Comparison of ENCODE assay signal across 22 cellular contexts in the genomic region with DNA sequence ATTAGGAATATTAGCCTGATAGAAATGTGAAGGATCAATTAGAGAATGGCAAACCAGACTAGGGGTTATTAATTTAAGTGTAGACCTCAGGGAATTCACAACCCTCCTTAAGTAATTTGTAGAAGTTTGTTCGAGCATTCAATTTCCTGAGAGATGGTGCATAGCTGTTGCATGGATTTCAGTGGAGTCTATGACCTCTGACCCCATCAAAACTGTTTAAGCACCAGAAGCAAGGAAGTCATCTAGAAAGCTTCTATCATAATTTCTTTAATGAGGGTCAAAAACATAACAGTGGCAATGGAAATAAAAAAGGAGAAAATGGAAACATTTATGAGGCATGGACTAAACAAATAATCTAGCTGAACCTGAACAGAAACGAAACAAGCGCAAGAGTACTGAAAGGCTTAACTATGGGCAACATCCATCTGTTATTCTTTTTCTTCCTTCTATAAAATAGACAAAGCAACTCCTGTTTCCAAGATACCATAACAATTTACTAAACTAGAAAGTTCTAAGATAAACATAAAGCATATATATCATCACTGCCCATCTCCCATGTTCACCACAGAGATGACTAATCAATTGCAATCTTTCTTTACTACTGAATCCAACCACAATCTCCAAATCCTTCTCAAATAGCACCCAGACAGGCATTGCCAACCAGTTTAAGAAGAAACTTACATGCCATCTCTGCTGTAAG.
DNase-seq lines count a peak whose midpoint lies in the region; ATAC-seq, FAIRE-seq and TF ChIP-seq lines count a peak whose summit lies in the region.
"Had no signal": no experiment of that assay in that cellular context is flagged by ENCODE, and none has a peak within 500 bp of the region (broad histone marks: within the 10 kb centered on the region; RNA-seq: fewer than 3 reads in every experiment).

No MANE protein-coding gene starts in this region.

- intact Hi-C loops in IMR-90 (cut with micrococcal nuclease): no loop called here
- intact Hi-C loops in HepG2 (cut with micrococcal nuclease; ENCODE audit: unreplicated experiment): no loop called here

- no peak for TF ChIP-seq CTCF in IMR-90 (conservative IDR thresholded peaks at IDR 0.05; ENCODE audit: low read depth, low read length)
- no peak for TF ChIP-seq CTCF in GM13976 (IDR thresholded peaks at IDR 0.05; ENCODE audit: borderline replicate concordance, control extremely low read depth, extremely low read depth, insufficient read depth, missing control alignments)
- no peak for TF ChIP-seq CTCF in HepG2 (CRISPR knock-in tag; IDR thresholded peaks at IDR 0.05)

- H3K27me3 Mint-ChIP-seq in activated T-helper 17 cell treated with anti-CD3 and anti-CD28 coated beads, Interleukin-2, amount 50 U/mL, for 72 hours: no peaks in the 10 kb centered on the region
- H3K27me3 Mint-ChIP-seq: stimulated activated naive CD8-positive, alpha-beta T cell treated with anti-CD3 and anti-CD28 coated beads, Interleukin-15, Interleukin-2, amounts not matched to agents 100 ng/mL and 50 ng/mL, for 24 hours had no signal

- H3K4me3 ChIP-seq in IMR-90 (ENCODE audit: insufficient read depth, low read depth, low read length) (no peak overlapping the region), HepG2 (replicated peaks in 1 of 3; ENCODE audit: insufficient read depth in 1 of 3, low read depth in 2 of 3, low read length in 3 of 3) (no peak overlapping the region)

- H3K9me1 ChIP-seq in IMR-90 (ENCODE audit: insufficient read depth, low read length): no peaks in the 10 kb centered on the region

- H4K5ac ChIP-seq in IMR-90 (ENCODE audit: low read depth, low read length): no peak overlapping the region

- H3K79me1 ChIP-seq in IMR-90 (ENCODE audit: low read depth in 1 of 2, low read length in 2 of 2): no peaks in the 10 kb centered on the region

- H3K27ac ChIP-seq in IMR-90 (ENCODE audit: insufficient read depth, low read length): no peak overlapping the region
- no peak overlapping the region for H3K27ac ChIP-seq in HepG2 (ENCODE audit: extremely low read length, insufficient read depth, low read length)

- H3K9me3 ChIP-seq in IMR-90 (ENCODE audit: control insufficient read depth, insufficient read depth, low read length) (no peaks in the 10 kb centered on the region), HepG2 (ENCODE audit: low read length) (no peaks in the 10 kb centered on the region)
- H3K9me3 ChIP-seq: Caco-2 had no signal

- H3K4me1 ChIP-seq in IMR-90 (ENCODE audit: control insufficient read depth, insufficient read depth, low read length) (no peaks in the 10 kb centered on the region), HepG2 (ENCODE audit: insufficient read depth, low read length) (peaks cover 11% of the 10 kb centered on the region)
- H3K4me1 ChIP-seq: Caco-2 had no signal

- CTCF ChIA-PET in IMR-90 (lab: Yijun Ruan, JAX): interaction anchor here (0.7 kb wide), 1 partner anchor 12 kb away, joined by 3 read pairs; no protein-coding TSS in a partner anchor
- CTCF ChIA-PET in HepG2 (lab: Yijun Ruan, JAX; ENCODE audit: low intra/inter-chr PET ratio, low total read pairs): no interaction called here

- ATAC-seq in IMR-90 (ENCODE audit: low read depth) (peak; percentile 60), HepG2 (no peak)
- peak; percentile 32 for ATAC-seq in activated T-helper 17 cell treated with anti-CD3 and anti-CD28 coated beads, Interleukin-2, amount 50 U/mL, for 72 hours (replicated peaks)
- ATAC-seq: activated CD8-positive, alpha-beta T cell treated with anti-CD3 and anti-CD28 coated beads, Interleukin-2, amount 10 ng/mL, durations not matched to agents 7 days and 5 days had no signal

- H3K4me2 ChIP-seq in IMR-90 (ENCODE audit: low read depth, low read length): no peak overlapping the region
- H3K4me2 ChIP-seq in HepG2 (ENCODE audit: low read depth, low read length): no peak overlapping the region

- H3K9ac ChIP-seq in IMR-90 (ENCODE audit: low read depth, low read length) (no peak overlapping the region), HepG2 (ENCODE audit: insufficient read depth, low read depth, low read length) (no peak overlapping the region)

- BruUV-seq in IMR-90 (replicated peaks; lab: Mats Ljungman, UMichigan) (no TSS peak), HepG2 (replicated peaks; lab: Mats Ljungman, UMichigan) (no TSS peak)

- H3K27me3 ChIP-seq in IMR-90 (ENCODE audit: control insufficient read depth, insufficient read depth, low read length) (no peaks in the 10 kb centered on the region; the same call in none of the 2 replicates), HepG2 (ENCODE audit: control insufficient read depth in 1 of 2, insufficient read depth in 2 of 2, low read length in 2 of 2) (no peaks in the 10 kb centered on the region)

- POLR2A ChIA-PET in IMR-90 (lab: Charles Lee; ENCODE audit: unreplicated experiment) (no interaction called here), HepG2 (lab: Yijun Ruan, JAX) (interaction anchor here (1.3 kb wide), 1 partner anchor 151 kb away, joined by 4 read pairs; a partner anchor contains a TSS)

- H3K9me3 Mint-ChIP-seq in activated T-helper 17 cell treated with anti-CD3 and anti-CD28 coated beads, Interleukin-2, amount 50 U/mL, for 72 hours: no peaks in the 10 kb centered on the region
- H3K9me3 Mint-ChIP-seq: brain; stimulated activated naive CD8-positive, alpha-beta T cell treated with anti-CD3 and anti-CD28 coated beads, Interleukin-15, Interleukin-2, amounts not matched to agents 100 ng/mL and 50 ng/mL, for 24 hours had no signal

- H2AFZ ChIP-seq in IMR-90 (replicated peaks; ENCODE audit: low read length, poor library complexity) (no peak overlapping the region), HepG2 (ENCODE audit: low read length) (no peak overlapping the region)

- no peak overlapping the region for H3K14ac ChIP-seq in IMR-90 (replicated peaks; ENCODE audit: low read depth, low read length)

- no peak for TF ChIP-seq RAD21 in IMR-90 (IDR thresholded peaks at IDR 0.05; ENCODE audit: low read length)
- TF ChIP-seq RAD21 in HepG2 (CRISPR knock-in tag; IDR thresholded peaks at IDR 0.05): no peak

- 21% methylated on average over 2 of the region's 3 CpGs; no CpG with 5 or more reads in 1 of the 2 experiments for WGBS in IMR-90 (ENCODE audit: extremely low coverage in 2 of 2, insufficient read length in 1 of 2), 2 experiments
- 93% methylated on average over 3 of the region's 3 CpGs for WGBS in HepG2 (ENCODE audit: low lambda C conversion rate)

- H3K79me2 ChIP-seq in HepG2 (ENCODE audit: insufficient read depth, low read length): peaks cover 6% of the 10 kb centered on the region

- no peak overlapping the region for H4K91ac ChIP-seq in IMR-90 (ENCODE audit: insufficient read depth, low read depth, low read length)

- no peaks in the 10 kb centered on the region for H3K36me3 ChIP-seq in IMR-90 (ENCODE audit: control insufficient read depth, insufficient read depth, low read length)
- H3K36me3 ChIP-seq in HepG2 (replicated peaks in 1 of 2; ENCODE audit: control insufficient read depth in 1 of 2, insufficient read depth in 2 of 2, low read length in 2 of 2): no peaks in the 10 kb centered on the region

- H4K8ac ChIP-seq in IMR-90 (ENCODE audit: low read depth in 2 of 2, low read length in 2 of 2): no peak overlapping the region

- in situ Hi-C loops in IMR-90 (cut with MboI; ENCODE audit: low sequenced_read_pairs) (no loop called here), GM13976 (cut with MboI; ENCODE audit: low sequenced_read_pairs, unreplicated experiment) (no loop called here), HepG2 (cut with HindIII; ENCODE audit: extremely low pct_ligation_motif_present, low pct_unique_long_range_greater_than_20kb) (no loop called here)

- H3K27ac Mint-ChIP-seq in activated T-helper 17 cell treated with anti-CD3 and anti-CD28 coated beads, Interleukin-2, amount 50 U/mL, for 72 hours: no peak overlapping the region
- H3K27ac Mint-ChIP-seq: activated CD8-positive, alpha-beta T cell treated with anti-CD3 and anti-CD28 coated beads, Interleukin-2, amount 10 ng/mL, durations not matched to agents 7 days and 5 days; brain; stimulated activated naive CD8-positive, alpha-beta T cell treated with anti-CD3 and anti-CD28 coated beads, Interleukin-15, Interleukin-2, amounts not matched to agents 100 ng/mL and 50 ng/mL, for 24 hours had no signal

- H3K4me3 Mint-ChIP-seq in activated T-helper 17 cell treated with anti-CD3 and anti-CD28 coated beads, Interleukin-2, amount 50 U/mL, for 72 hours: no peak overlapping the region
- H3K4me3 Mint-ChIP-seq: activated CD8-positive, alpha-beta T cell treated with anti-CD3 and anti-CD28 coated beads, Interleukin-2, amount 10 ng/mL, durations not matched to agents 7 days and 5 days; brain; stimulated activated naive CD8-positive, alpha-beta T cell treated with anti-CD3 and anti-CD28 coated beads, Interleukin-15, Interleukin-2, amounts not matched to agents 100 ng/mL and 50 ng/mL, for 24 hours had no signal

- H3K36me3 Mint-ChIP-seq in activated T-helper 17 cell treated with anti-CD3 and anti-CD28 coated beads, Interleukin-2, amount 50 U/mL, for 72 hours (ENCODE audit: low read depth): no peaks in the 10 kb centered on the region
- H3K36me3 Mint-ChIP-seq: brain had no signal

- H2BK15ac ChIP-seq in IMR-90 (ENCODE audit: low read depth, low read length): no peak overlapping the region

- no peak overlapping the region for H3K18ac ChIP-seq in IMR-90 (ENCODE audit: low read depth, low read length)

- H3K4me1 Mint-ChIP-seq in activated T-helper 17 cell treated with anti-CD3 and anti-CD28 coated beads, Interleukin-2, amount 50 U/mL, for 72 hours: no peaks in the 10 kb centered on the region

- no peak overlapping the region for H2AK9ac ChIP-seq in IMR-90 (replicated peaks; ENCODE audit: low read depth, low read length, poor library complexity)

- H2BK20ac ChIP-seq in IMR-90 (ENCODE audit: low read depth, low read length): no peak overlapping the region

- no peak overlapping the region for H3K56ac ChIP-seq in IMR-90 (ENCODE audit: extremely low read depth, insufficient read depth, low read length)

- H2BK5ac ChIP-seq in IMR-90 (ENCODE audit: low read depth, low read length, poor library complexity, severe bottlenecking): no peak overlapping the region

- no peak overlapping the region for H3K4ac ChIP-seq in IMR-90 (ENCODE audit: low read depth, low read length)

- no peak overlapping the region for H2AK5ac ChIP-seq in IMR-90 (ENCODE audit: low read depth, low read length)

- no peak overlapping the region for H2BK120ac ChIP-seq in IMR-90 (ENCODE audit: low read depth, low read length)

- DNase-seq in AG08395 (ENCODE audit: low spot score) (peak; percentile 11), IMR-90 (peak; percentile 13), fibroblast of the conjunctiva (ENCODE audit: low read depth) (peak; percentile 37), GM13976 (ENCODE audit: low spot score) (no peak), UCSD-AML1 (lab: John Stamatoyannopoulos, UW; ENCODE audit: unreplicated experiment) (no peak), HepG2 (ENCODE audit: low spot score) (no peak)
- DNase-seq in stimulated activated CD4-positive, alpha-beta T cell treated with anti-CD3 and anti-CD28 coated beads, Interleukin-2, amount 100 ng/mL, for 24 hours: no peak
- DNase-seq: ACHN; activated CD8-positive, alpha-beta T cell treated with anti-CD3 and anti-CD28 coated beads, Interleukin-2, amount 10 ng/mL, durations not matched to agents 7 days and 5 days; Caco-2; effector CD8-positive, alpha-beta T cell; glutamatergic neuron; GOT3; KBM-7; NCI-H1694 treated with DMSO at 0.1 percent for 48 hours; NCI-H526 treated with DMSO at 0.1 percent for 48 hours; nucleus accumbens; SIG-M5 had no signal

- dilution Hi-C loops in IMR-90 (cut with HindIII; ENCODE audit: low sequenced_read_pairs, unreplicated experiment): no loop called here

- no peak overlapping the region for H3K23ac ChIP-seq in IMR-90 (ENCODE audit: low read depth, low read length)

- FAIRE-seq in HepG2 (lab: Jason Lieb, UNC): no peak
- FAIRE-seq: islet of Langerhans had no signal

- no peak for TF ChIP-seq POLR2A in IMR-90 (IDR thresholded peaks at IDR 0.05; ENCODE audit: low read depth, low read length)
- no peak for TF ChIP-seq POLR2A in HepG2 (IDR thresholded peaks at IDR 0.05; ENCODE audit: insufficient read depth in 1 of 2, low read depth in 2 of 2, low read length in 2 of 2)

- H4K20me1 ChIP-seq in IMR-90 (ENCODE audit: insufficient read depth, low read length) (no peaks in the 10 kb centered on the region), HepG2 (ENCODE audit: insufficient read depth, low read length) (no peaks in the 10 kb centered on the region)

- TF ChIP-seq EP300 in HepG2 (IDR thresholded peaks at IDR 0.05; ENCODE audit: low read depth in 2 of 2, low read length in 2 of 2) (no peak), HepG2 (CRISPR knock-in tag; IDR thresholded peaks at IDR 0.05; ENCODE audit: borderline replicate concordance) (no peak)

Comparison
In these comparisons a context has a peak if more than half of its experiments do, and no peak if none do; other contexts are left out.
1. DNase-seq: peak in AG08395 (single experiment), IMR-90 (single experiment) and fibroblast of the conjunctiva (single experiment); none in GM13976 (single experiment), UCSD-AML1 (single experiment), HepG2 (single experiment) and stimulated activated CD4-positive, alpha-beta T cell treated with anti-CD3 and anti-CD28 coated beads, Interleukin-2, amount 100 ng/mL, for 24 hours (0 of 2).